8 cellular contexts compared by ENCODE assay signal in genomic region chr10:118045842-118046490, GRCh38.
DNase-seq lines count a peak whose midpoint lies in the region; ATAC-seq and TF ChIP-seq lines count a peak whose summit lies in the region.

No MANE protein-coding gene starts in this region.

- no peaks in the 10 kb centered on the region for H3K36me3 Mint-ChIP-seq in activated naive CD4-positive, alpha-beta T cell treated with anti-CD3 and anti-CD28 coated beads, Interleukin-2, amount 10 ng/mL, durations not matched to agents 7 days and 5 days

- peak overlapping the region; percentile 73 for H3K9ac ChIP-seq in OCI-LY3 (ENCODE audit: low read length)

- peak overlapping the region; percentile 86 for H3K4me3 Mint-ChIP-seq in activated naive CD4-positive, alpha-beta T cell treated with anti-CD3 and anti-CD28 coated beads, Interleukin-2, amount 10 ng/mL, durations not matched to agents 7 days and 5 days

- no peaks in the 10 kb centered on the region for H4K20me1 ChIP-seq in OCI-LY3 (ENCODE audit: insufficient read depth, low read length)

- no peaks in the 10 kb centered on the region for H3K27me3 ChIP-seq in OCI-LY3 (ENCODE audit: low read depth, low read length)
- no peaks in the 10 kb centered on the region for H3K27me3 ChIP-seq in neutrophil

- H3K4me1 ChIP-seq in OCI-LY3 (ENCODE audit: low read length) (peaks cover 15% of the 10 kb centered on the region), neutrophil (ENCODE audit: control insufficient read depth in 1 of 2, insufficient read depth in 1 of 2, low read depth in 1 of 2, low read length in 1 of 2) (peaks cover 23 to 36% of the 10 kb centered on the region in 2 experiments)

- H3K27me3 Mint-ChIP-seq in activated naive CD4-positive, alpha-beta T cell treated with anti-CD3 and anti-CD28 coated beads, Interleukin-2, amount 10 ng/mL, durations not matched to agents 7 days and 5 days: no peaks in the 10 kb centered on the region

- H3K79me2 ChIP-seq in OCI-LY3 (ENCODE audit: low read length): peaks cover 53% of the 10 kb centered on the region

- H3K27ac ChIP-seq in OCI-LY3 (ENCODE audit: low read length) (peak overlapping the region; percentile 54), neutrophil (peak overlapping the region; percentile 97)

- peak overlapping the region; percentile 60 for H3K4me2 ChIP-seq in OCI-LY3 (ENCODE audit: low read length)

- peak overlapping the region; percentile 70 for H3K4me3 ChIP-seq in AG09309 (ENCODE audit: control insufficient read depth, low read depth, low read length)
- H3K4me3 ChIP-seq in OCI-LY3 (ENCODE audit: low read length): peak overlapping the region; percentile 87
- peak overlapping the region; percentile 78 to 87 for H3K4me3 ChIP-seq in neutrophil (ENCODE audit: low read depth in 1 of 2, low read length in 1 of 2)

- H3K9me3 Mint-ChIP-seq in activated naive CD4-positive, alpha-beta T cell treated with anti-CD3 and anti-CD28 coated beads, Interleukin-2, amount 10 ng/mL, durations not matched to agents 7 days and 5 days: no peaks in the 10 kb centered on the region

- ATAC-seq in GM18907 (IDR thresholded peaks at IDR 0.05; ENCODE audit: unreplicated experiment) (peak; percentile 38), HG03175 (IDR thresholded peaks at IDR 0.05; ENCODE audit: unreplicated experiment) (peak; percentile 25), HG02798 (IDR thresholded peaks at IDR 0.05; ENCODE audit: poor library complexity, unreplicated experiment) (no peak)

- peaks cover 43% of the 10 kb centered on the region for H3K4me1 Mint-ChIP-seq in activated naive CD4-positive, alpha-beta T cell treated with anti-CD3 and anti-CD28 coated beads, Interleukin-2, amount 10 ng/mL, durations not matched to agents 7 days and 5 days

- CTCF ChIA-PET in activated naive CD4-positive, alpha-beta T cell treated with anti-CD3 and anti-CD28 coated beads, Interleukin-2, amount 10 ng/mL, durations not matched to agents 7 days and 5 days (lab: Charles Lee): interaction anchor here (0.6 kb wide), 1 partner anchor 520 kb away, joined by 3 read pairs; no protein-coding TSS in a partner anchor

- DNase-seq in AG09309 (ENCODE audit: low read depth) (no peak), globus pallidus (ENCODE audit: low spot score) (peak; percentile 62)
- DNase-seq in activated naive CD4-positive, alpha-beta T cell treated with anti-CD3 and anti-CD28 coated beads, Interleukin-2, amount 10 ng/mL, durations not matched to agents 7 days and 5 days: peak; percentile 42

- H2AFZ ChIP-seq in OCI-LY3 (ENCODE audit: low read depth, low read length): no peak overlapping the region

- H3K27ac Mint-ChIP-seq in activated naive CD4-positive, alpha-beta T cell treated with anti-CD3 and anti-CD28 coated beads, Interleukin-2, amount 10 ng/mL, durations not matched to agents 7 days and 5 days: peak overlapping the region; percentile 81

- no peaks in the 10 kb centered on the region for H3K36me3 ChIP-seq in OCI-LY3 (replicated peaks; ENCODE audit: low read depth, low read length)
- no peaks in the 10 kb centered on the region for H3K36me3 ChIP-seq in neutrophil

- no peaks in the 10 kb centered on the region for H3K9me3 ChIP-seq in OCI-LY3 (ENCODE audit: insufficient read depth, low read length)
- H3K9me3 ChIP-seq in neutrophil: no peaks in the 10 kb centered on the region

- no peak for TF ChIP-seq CTCF in AG09309 (IDR thresholded peaks at IDR 0.05; ENCODE audit: control insufficient read depth, insufficient read depth, low read depth, low read length, missing control alignments)
- TF ChIP-seq CTCF in OCI-LY3 (IDR thresholded peaks at IDR 0.05; ENCODE audit: low read depth, low read length): no peak
- no peak for TF ChIP-seq CTCF in neutrophil (IDR thresholded peaks at IDR 0.05)
